12 cellular contexts compared by ENCODE assay signal in the genomic region with DNA sequence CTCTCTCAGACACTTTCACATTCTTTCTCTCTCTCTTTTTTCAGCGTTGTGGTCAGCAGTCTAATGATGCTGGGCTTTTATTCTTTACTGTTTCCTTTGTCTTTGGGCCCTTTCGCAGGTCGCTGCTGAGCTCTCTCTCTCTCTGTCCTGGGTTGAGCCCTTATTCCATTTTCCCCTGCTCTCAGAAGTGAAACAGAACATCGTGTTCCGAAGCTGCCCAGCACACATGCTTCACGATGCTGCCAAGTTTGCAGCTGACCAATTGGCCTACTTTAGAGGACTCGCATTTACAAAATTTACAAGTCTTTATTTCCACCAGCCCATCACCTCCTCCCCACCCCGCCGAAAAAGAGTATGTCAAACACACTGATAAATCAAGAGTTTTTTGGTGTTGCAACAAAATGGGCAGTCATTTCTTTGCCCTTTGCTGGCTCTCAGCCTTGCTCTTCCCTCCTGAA. TPM values are rescaled to one million over a fixed set of nuclear protein-coding genes. Genes with fewer than 3 reads are reported as not detected.
DNase-seq lines count a peak whose midpoint lies in the region; ATAC-seq and TF ChIP-seq lines count a peak whose summit lies in the region.
"Had no signal": no experiment of that assay in that cellular context is flagged by ENCODE, and none has a peak within 500 bp of the region (broad histone marks: within the 10 kb centered on the region; RNA-seq: fewer than 3 reads in every experiment).

No MANE protein-coding gene starts in this region.

- H3K36me3 ChIP-seq in prostate gland, result no peaks in the 10 kb centered on the region

- H3K4me1 ChIP-seq in prostate gland (replicated peaks), result no peaks in the 10 kb centered on the region

- ATAC-seq in HG02759 (IDR thresholded peaks at IDR 0.05; ENCODE audit: unreplicated experiment), result no peak
- ATAC-seq: HCT116 had no signal

- TF ChIP-seq CTCF in prostate gland (IDR thresholded peaks at IDR 0.05), result no peak

- H3K27ac ChIP-seq in caudate nucleus (ENCODE audit: low read depth, low read length), result peak overlapping the region; percentile 78
- H3K27ac ChIP-seq in prostate gland, result peak overlapping the region; percentile 50 to 64

- H3K4me3 ChIP-seq in prostate gland, result no peak overlapping the region

- no peaks in the 10 kb centered on the region for H3K9me3 ChIP-seq in prostate gland

- intact Hi-C loops in prostate gland (cut with DNase I), result loop anchor here (2.0 to 10.0 kb wide), 2 partner anchors 44 to 476 kb away; partner anchors contain the start of gene PIK3R1

- no peaks in the 10 kb centered on the region for H3K27me3 ChIP-seq in prostate gland (replicated peaks; ENCODE audit: insufficient read depth)

- 33% methylated on average over 9 of the region's 9 CpGs for WGBS in prostate gland

- peak; percentile 90 for DNase-seq in Ammon's horn (ENCODE audit: low spot score)
- DNase-seq in caudate nucleus (lab: John Stamatoyannopoulos, UW), result peak in 55 of 61 donors; percentile 3 to 82 (median 54)
- peak; percentile 82 for DNase-seq in inferior parietal cortex (ENCODE audit: extremely low spot score)
- DNase-seq in prostate gland (ENCODE audit: low spot score), result peak; percentile 55
- DNase-seq in 8988T, result no peak
- DNase-seq in NCI-H2227 treated with DMSO at 0.1 percent for 48 hours (lab: John Stamatoyannopoulos, UW), result no peak
- no peak for DNase-seq in NCI-H69 (lab: John Stamatoyannopoulos, UW)
- DNase-seq: activated effector memory CD4-positive, alpha-beta T cell treated with Interleukin-2 at 50 U/mL for 16 hours; NCI-H82; stimulated activated CD4-positive, alpha-beta T cell treated with anti-CD3 and anti-CD28 coated beads, Interleukin-12 subunit alpha, Interleukin-12 subunit beta, amount 100 ng/mL, for 4 hours had no signal

- TF ChIP-seq POLR2A in prostate gland (IDR thresholded peaks at IDR 0.05), result no peak

RNA-seq across cellular contexts. Expression of gene PIK3R1, which starts 44.4 kb away (rescaled TPM):
- 10 to 100 TPM; 71.6 to 81.2 TPM for total RNA-seq in prostate gland

Comparison
In these comparisons a context has a peak if more than half of its experiments do, and no peak if none do; other contexts are left out.
1. DNase-seq: peak in Ammon's horn (single experiment), caudate nucleus (55 of 61), inferior parietal cortex (single experiment) and prostate gland (single experiment); none in 8988T (single experiment), NCI-H2227 treated with DMSO at 0.1 percent for 48 hours (single experiment) and NCI-H69 (single experiment).